Comparison of ENCODE assay signal across 31 cellular contexts in genomic region chr1:159990005-159990404, GRCh38. TPM values are rescaled to one million over a fixed set of nuclear protein-coding genes. Genes with fewer than 3 reads are reported as not detected.
"Had no signal": no experiment of that assay in that cellular context is flagged by ENCODE, and none has a peak within 500 bp of the region (broad histone marks: within the 10 kb centered on the region; RNA-seq: fewer than 3 reads in every experiment).

No MANE protein-coding gene starts in this region.

- H3K4me1 ChIP-seq: ascending aorta, breast epithelium, gastrocnemius medialis had no signal

- H3K9me3 ChIP-seq: ascending aorta, breast epithelium, gastrocnemius medialis, heart left ventricle had no signal

- ATAC-seq: activated naive CD4-positive, alpha-beta T cell treated with anti-CD3 and anti-CD28 coated beads, Interleukin-2, amount 50 U/mL, for 72 hours; activated T-cell treated with anti-CD3 and anti-CD28 coated beads, Interleukin-2, amount 50 U/mL, for 72 hours; esophagus mucosa; gastrocnemius medialis; heart left ventricle; WTC11 had no signal

- H3K27me3 ChIP-seq: ascending aorta, breast epithelium, cardiac muscle cell, foreskin keratinocyte had no signal

- H3K27ac ChIP-seq: ascending aorta, breast epithelium, cardiac muscle cell, coronary artery, dorsolateral prefrontal cortex, foreskin keratinocyte, gastrocnemius medialis, heart left ventricle had no signal

- H3K4me3 ChIP-seq: ascending aorta, breast epithelium, cardiac muscle cell, coronary artery, dorsolateral prefrontal cortex, gastrocnemius medialis, heart left ventricle had no signal

- H3K36me3 ChIP-seq: ascending aorta, breast epithelium, cardiac muscle cell, gastrocnemius medialis, heart left ventricle had no signal

- DNase-seq: activated CD4-positive, alpha-beta T cell treated with anti-CD3 and anti-CD28 coated beads for 1 hour; activated CD4-positive, alpha-beta T cell treated with anti-CD3 and anti-CD28 coated beads for 48 hours; activated CD4-positive, alpha-beta T cell treated with anti-CD3 and anti-CD28 coated beads, Interleukin-2, amount 50 U/mL, for 1 hour; activated CD4-positive, alpha-beta T cell treated with anti-CD3 and anti-CD28 coated beads, Interleukin-2, amount 50 U/mL, for 48 hours; activated CD8-positive, alpha-beta memory T cell treated with anti-CD3 and anti-CD28 coated beads, Interleukin-2, amount 50 U/mL, for 48 hours; activated gamma-delta T cell; activated naive CD4-positive, alpha-beta T cell; activated naive CD4-positive, alpha-beta T cell treated with anti-CD3 and anti-CD28 coated beads, Interleukin-2, amount 10 ng/mL, durations not matched to agents 7 days and 5 days; activated naive CD8-positive, alpha-beta T cell treated with anti-CD3 and anti-CD28 coated beads, Interleukin-2, amount 10 ng/mL, durations not matched to agents 7 days and 5 days; activated T-cell treated with anti-CD3 and anti-CD28 coated beads for 4 hours; activated T-cell treated with anti-CD3 and anti-CD28 coated beads, Interleukin-2, amount 50 U/mL, for 24 hours; activated T-cell treated with anti-CD3 and anti-CD28 coated beads, Interleukin-2, amount 50 U/mL, for 72 hours; central memory CD4-positive, alpha-beta T cell; cerebellar nuclear complex; dorsolateral prefrontal cortex; effector memory CD4-positive, alpha-beta T cell; endodermal cell; foreskin keratinocyte; gastrocnemius medialis; glutamatergic neuron; heart left ventricle; T-helper 2 cell had no signal

RNA-seq across cellular contexts. Expression of gene SLAMF9, which starts 36.0 kb away (rescaled TPM):
- total RNA-seq: activated naive CD4-positive, alpha-beta T cell treated with anti-CD3 and anti-CD28 coated beads, Interleukin-2, amount 50 U/mL, for 72 hours; activated naive CD8-positive, alpha-beta T cell treated with anti-CD3 and anti-CD28 coated beads, Interleukin-2, amount 10 ng/mL, durations not matched to agents 7 days and 5 days; activated T-cell treated with anti-CD3 and anti-CD28 coated beads, Interleukin-2, amount 50 U/mL, for 72 hours; ascending aorta; breast epithelium; cardiac muscle cell; endodermal cell; epithelial cell of proximal tubule; gastrocnemius medialis; T-helper 1 cell treated with Interleukin-12 subunit alpha and Interleukin-12 subunit beta and Interleukin-4 antibody, amounts not matched to agents 30 ng/mL and 1 ng/mL, for 36 hours; WTC11 had no signal
- polyA plus RNA-seq: cardiac muscle cell had no signal

RNA-seq across cellular contexts. Expression of gene IGSF9, which starts 44.6 kb away (rescaled TPM):
- total RNA-seq: activated naive CD4-positive, alpha-beta T cell treated with anti-CD3 and anti-CD28 coated beads, Interleukin-2, amount 50 U/mL, for 72 hours; activated naive CD8-positive, alpha-beta T cell treated with anti-CD3 and anti-CD28 coated beads, Interleukin-2, amount 10 ng/mL, durations not matched to agents 7 days and 5 days; T-helper 1 cell treated with Interleukin-12 subunit alpha and Interleukin-12 subunit beta and Interleukin-4 antibody, amounts not matched to agents 30 ng/mL and 1 ng/mL, for 36 hours had no signal
